8 cellular contexts compared by ENCODE assay signal in the genomic region with DNA sequence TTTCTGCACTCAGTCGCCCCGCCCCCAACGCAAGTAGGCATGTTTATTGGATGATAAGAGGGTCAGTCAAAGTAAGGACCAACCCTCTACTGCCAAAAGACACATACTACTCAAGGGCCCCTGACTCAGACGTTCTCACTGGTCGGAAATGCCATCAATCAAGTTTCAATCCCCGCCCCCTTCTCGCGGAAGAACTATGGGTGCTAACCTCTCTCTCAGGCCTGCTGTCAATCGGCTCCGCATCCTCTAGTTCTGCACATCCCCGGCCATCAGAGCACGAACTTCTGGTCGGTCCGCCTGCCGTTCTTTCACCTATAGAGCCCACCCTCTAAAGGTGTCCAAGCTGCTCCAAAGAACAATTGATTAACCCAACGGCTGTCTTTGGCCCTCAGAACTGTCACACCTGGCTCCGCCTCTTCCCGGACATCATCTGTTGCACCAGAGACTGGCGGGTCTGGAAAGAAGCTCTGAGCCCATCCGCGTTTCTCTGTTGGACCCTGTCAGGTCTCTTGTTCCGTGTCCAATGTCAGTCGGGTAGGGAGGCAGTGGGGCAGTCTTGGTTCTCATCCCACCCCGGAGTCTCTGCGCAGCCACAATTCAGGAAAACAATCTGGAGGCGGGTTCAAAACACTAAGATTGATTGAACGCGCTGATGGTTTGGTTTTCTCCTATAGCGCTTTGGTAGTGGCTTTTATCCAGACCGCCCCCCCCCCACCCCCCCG. TPM values are rescaled to one million over a fixed set of nuclear protein-coding genes. Genes with fewer than 3 reads are reported as not detected.
DNase-seq lines count a peak whose midpoint lies in the region; ATAC-seq, FAIRE-seq and TF ChIP-seq lines count a peak whose summit lies in the region.

No MANE protein-coding gene starts in this region.

- DNase-seq in AG08396 (ENCODE audit: low spot score) (peak; percentile 87), NCI-H2227 treated with DMSO at 0.1 percent for 48 hours (lab: John Stamatoyannopoulos, UW) (peak; percentile 98), activated B cell treated with CpG ODN at 0.5 μM for 24 hours (peak; percentile 76)
- DNase-seq in central memory CD8-positive, alpha-beta T cell (ENCODE audit: low spot score in 2 of 2): peak; percentile 84 to 91
- peak; percentile 73 to 85 for DNase-seq in stimulated activated CD4-positive, alpha-beta T cell treated with anti-CD3 and anti-CD28 coated beads, Interleukin-12 subunit alpha, Interleukin-12 subunit beta, amount 100 ng/mL, for 24 hours (ENCODE audit: low read depth in 2 of 2)

- peak; percentile 99 for ATAC-seq in HG03175 (IDR thresholded peaks at IDR 0.05; ENCODE audit: unreplicated experiment)
- peak; percentile 98 for ATAC-seq in activated B cell treated with CpG ODN at 0.5 μM for 24 hours (ENCODE audit: low read depth)
- peak; percentile 99 for ATAC-seq in central memory CD8-positive, alpha-beta T cell (replicated peaks; ENCODE audit: extremely low read depth, poor library complexity, severe bottlenecking)

- intact Hi-C loops in activated B cell treated with CpG ODN at 0.5 μM for 24 hours (cut with micrococcal nuclease): loop anchor here (1.0 kb wide), 2 partner anchors 16 to 293 kb away; a partner anchor contains a TSS

- peaks cover 5% of the 10 kb centered on the region for H3K36me3 Mint-ChIP-seq in activated B cell treated with CpG ODN at 0.5 μM for 24 hours (ENCODE audit: low read depth)
- H3K36me3 Mint-ChIP-seq in central memory CD8-positive, alpha-beta T cell (ENCODE audit: insufficient read depth): peaks cover 11% of the 10 kb centered on the region

- CTCF ChIA-PET in activated B cell treated with CpG ODN at 0.5 μM for 24 hours (lab: Charles Lee): interaction anchor here (1.1 kb wide), 1 partner anchor 15 kb away, joined by 4 read pairs; a partner anchor contains a TSS

- in situ Hi-C loops in GM18951 (cut with MboI; ENCODE audit: low sequenced_read_pairs, unreplicated experiment): no loop called here

- peak overlapping the region; percentile 97 for H3K4me3 Mint-ChIP-seq in activated B cell treated with CpG ODN at 0.5 μM for 24 hours
- peak overlapping the region; percentile 92 for H3K4me3 Mint-ChIP-seq in central memory CD8-positive, alpha-beta T cell

- H3K4me1 Mint-ChIP-seq in activated B cell treated with CpG ODN at 0.5 μM for 24 hours: no peaks in the 10 kb centered on the region
- no peaks in the 10 kb centered on the region for H3K4me1 Mint-ChIP-seq in central memory CD8-positive, alpha-beta T cell

- TF ChIP-seq POLR2A in GM18951 (IDR thresholded peaks at IDR 0.05; ENCODE audit: extremely low read depth, insufficient read depth, insufficient read length): peak; percentile 64

- TF ChIP-seq CTCF in activated B cell treated with CpG ODN at 0.5 μM for 24 hours (IDR thresholded peaks at IDR 0.05): no peak

- peak; percentile 98 for FAIRE-seq in islet of Langerhans (lab: Jason Lieb, UNC)

- no peaks in the 10 kb centered on the region for H3K9me3 Mint-ChIP-seq in activated B cell treated with CpG ODN at 0.5 μM for 24 hours
- H3K9me3 Mint-ChIP-seq in central memory CD8-positive, alpha-beta T cell: no peaks in the 10 kb centered on the region

- no peaks in the 10 kb centered on the region for H3K27me3 Mint-ChIP-seq in activated B cell treated with CpG ODN at 0.5 μM for 24 hours
- H3K27me3 Mint-ChIP-seq in central memory CD8-positive, alpha-beta T cell: no peaks in the 10 kb centered on the region

- POLR2A ChIA-PET in activated B cell treated with CpG ODN at 0.5 μM for 24 hours (lab: Charles Lee): interaction anchor here (0.5 to 3.6 kb wide), 5 partner anchors 14 to 88 kb away, joined by 3 to 30 read pairs (median 4); a partner anchor contains a TSS

- H3K27ac Mint-ChIP-seq in activated B cell treated with CpG ODN at 0.5 μM for 24 hours: peak overlapping the region; percentile 94
- peak overlapping the region; percentile 95 for H3K27ac Mint-ChIP-seq in central memory CD8-positive, alpha-beta T cell (ENCODE audit: low read depth)

RNA-seq across cellular contexts. Expression of a gene that starts 15.2 kb away (rescaled TPM):
- total RNA-seq in activated B cell treated with CpG ODN at 0.5 μM for 24 hours: 73.3 and 88.0 TPM in 2 replicates

RNA-seq across cellular contexts. Expression of a gene that starts 15.7 kb away (rescaled TPM):
- total RNA-seq in activated B cell treated with CpG ODN at 0.5 μM for 24 hours: 54.9 and 55.6 TPM in 2 replicates

RNA-seq across cellular contexts. Expression of a gene that starts 51.1 kb away (rescaled TPM):
- total RNA-seq in activated B cell treated with CpG ODN at 0.5 μM for 24 hours: 0.24 and 0.27 TPM in 2 replicates

Comparison
In these comparisons a context has a peak if more than half of its experiments do, and no peak if none do; other contexts are left out.
1. Peak in every context shown above with its lines: DNase-seq and ATAC-seq.